8 cellular contexts compared by ENCODE assay signal in genomic region chr9:128340691-128341434, GRCh38. TPM values are rescaled to one million over a fixed set of nuclear protein-coding genes. Genes with fewer than 3 reads are reported as not detected.
DNase-seq lines count a peak whose midpoint lies in the region; ATAC-seq, FAIRE-seq and TF ChIP-seq lines count a peak whose summit lies in the region.

No MANE protein-coding gene starts in this region.

- no peaks in the 10 kb centered on the region for H3K4me1 Mint-ChIP-seq in astrocyte (ENCODE audit: low read depth, unreplicated experiment)

- no peaks in the 10 kb centered on the region for H3K27me3 Mint-ChIP-seq in astrocyte (ENCODE audit: low read depth, unreplicated experiment)

- H3K27me3 ChIP-seq in astrocyte (ENCODE audit: insufficient read depth, low read length) (no peaks in the 10 kb centered on the region), subcutaneous abdominal adipose tissue (ENCODE audit: control insufficient read depth in 5 of 5, insufficient read depth in 4 of 5, low read length in 5 of 5) (no peaks in the 10 kb centered on the region)

- H3K4me2 ChIP-seq in astrocyte (ENCODE audit: low read length): peak overlapping the region; percentile 98

- peak overlapping the region; percentile 94 for H3K4me3 Mint-ChIP-seq in astrocyte (ENCODE audit: unreplicated experiment)

- H3K36me3 Mint-ChIP-seq in astrocyte (ENCODE audit: low read depth, unreplicated experiment): peaks cover 10% of the 10 kb centered on the region

- H3K9ac ChIP-seq in astrocyte (ENCODE audit: low read length): peak overlapping the region; percentile 78
- H3K9ac ChIP-seq in subcutaneous abdominal adipose tissue (ENCODE audit: low read length in 5 of 5): peak overlapping the region; percentile 66 to 85 (median 80)

- peak overlapping the region; percentile 37 for H3K27ac Mint-ChIP-seq in astrocyte (ENCODE audit: unreplicated experiment)

- H3K9me3 ChIP-seq in astrocyte (ENCODE audit: insufficient read depth, low read depth, low read length) (no peaks in the 10 kb centered on the region), subcutaneous abdominal adipose tissue (ENCODE audit: control insufficient read depth in 5 of 5, low read length in 5 of 5) (no peaks in the 10 kb centered on the region)

- ATAC-seq in GM19372 (IDR thresholded peaks at IDR 0.05; ENCODE audit: low read depth, unreplicated experiment): peak; percentile 38

- peaks cover 17% of the 10 kb centered on the region for H4K20me1 ChIP-seq in astrocyte (ENCODE audit: insufficient read depth, low read length)

- H3K36me3 ChIP-seq in astrocyte (ENCODE audit: insufficient read depth, low read length) (peaks cover 15% of the 10 kb centered on the region), subcutaneous abdominal adipose tissue (ENCODE audit: control insufficient read depth in 5 of 5, insufficient read depth in 5 of 5, low read length in 5 of 5) (peaks cover 0 to 32% (median 28%) of the 10 kb centered on the region in 5 donors)

- FAIRE-seq in astrocyte (lab: Jason Lieb, UNC): no peak

- TF ChIP-seq CTCF in AG09309 (IDR thresholded peaks at IDR 0.05; ENCODE audit: control insufficient read depth, insufficient read depth, low read depth, low read length, missing control alignments): no peak
- TF ChIP-seq CTCF in astrocyte (IDR thresholded peaks at IDR 0.05; ENCODE audit: insufficient read depth, low read depth, low read length): no peak

- DNase-seq in AG09309 (ENCODE audit: low read depth) (no peak), HuH-7.5 (ENCODE audit: low spot score) (peak; percentile 49), astrocyte (ENCODE audit: low read depth) (no peak), left kidney (ENCODE audit: low read depth, low spot score) (peak; percentile 45), NCI-H774 (lab: John Stamatoyannopoulos, UW) (no peak), activated gamma-delta T cell treated with Interleukin-2 at 50 U/mL for 16 hours (no peak)

- H3K9me3 Mint-ChIP-seq in astrocyte (ENCODE audit: unreplicated experiment): no peaks in the 10 kb centered on the region

- peaks cover 7% of the 10 kb centered on the region for H3K79me2 ChIP-seq in astrocyte (ENCODE audit: insufficient read depth, low read length)

- H3K4me1 ChIP-seq in astrocyte (ENCODE audit: insufficient read depth, low read length) (peaks cover 6% of the 10 kb centered on the region), subcutaneous abdominal adipose tissue (ENCODE audit: control insufficient read depth in 5 of 5, insufficient read depth in 5 of 5, low read length in 5 of 5) (peaks cover 3 to 17% (median 15%) of the 10 kb centered on the region in 5 donors)

- peak overlapping the region; percentile 72 for H3K4me3 ChIP-seq in AG09309 (ENCODE audit: control insufficient read depth, low read depth, low read length)
- H3K4me3 ChIP-seq in astrocyte (ENCODE audit: insufficient read depth, low read depth, low read length): peak overlapping the region; percentile 71
- H3K4me3 ChIP-seq in subcutaneous abdominal adipose tissue (ENCODE audit: low read depth in 1 of 5, low read length in 5 of 5): peak overlapping the region; percentile 71 to 84 (median 79)

- peak overlapping the region; percentile 62 for H2AFZ ChIP-seq in astrocyte (ENCODE audit: low read depth, low read length)

- H3K27ac ChIP-seq in astrocyte (ENCODE audit: low read depth, low read length) (no peak overlapping the region), subcutaneous abdominal adipose tissue (ENCODE audit: low read depth, low read length) (no peak overlapping the region)

RNA-seq across cellular contexts. Expression of gene SLC27A4, which starts 0.5 kb away (rescaled TPM):
- total RNA-seq in astrocyte: 26.1 and 26.9 TPM in 2 replicates

RNA-seq across cellular contexts. Expression of gene COQ4, which starts 18.2 kb away (rescaled TPM):
- total RNA-seq in astrocyte: 31.4 and 31.5 TPM in 2 replicates

RNA-seq across cellular contexts. Expression of gene TRUB2, which starts 18.6 kb away (rescaled TPM):
- 26.6 and 27.9 TPM in 2 replicates for total RNA-seq in astrocyte

RNA-seq across cellular contexts. Expression of gene URM1, which starts 30.3 kb away (rescaled TPM):
- total RNA-seq in astrocyte: 50.7 and 51.6 TPM in 2 replicates

Comparison
In these comparisons a context has a peak if more than half of its experiments do, and no peak if none do; other contexts are left out.
1. DNase-seq: peak in HuH-7.5 (single experiment) and left kidney (single experiment); none in AG09309 (single experiment), astrocyte (single experiment), NCI-H774 (single experiment) and activated gamma-delta T cell treated with Interleukin-2 at 50 U/mL for 16 hours (single experiment).
2. Peak in every context shown above with its lines, with median percentiles within 50 percentile points of each other: H3K4me3 ChIP-seq.